Comparison of ENCODE assay signal across 25 cellular contexts in the genomic region with DNA sequence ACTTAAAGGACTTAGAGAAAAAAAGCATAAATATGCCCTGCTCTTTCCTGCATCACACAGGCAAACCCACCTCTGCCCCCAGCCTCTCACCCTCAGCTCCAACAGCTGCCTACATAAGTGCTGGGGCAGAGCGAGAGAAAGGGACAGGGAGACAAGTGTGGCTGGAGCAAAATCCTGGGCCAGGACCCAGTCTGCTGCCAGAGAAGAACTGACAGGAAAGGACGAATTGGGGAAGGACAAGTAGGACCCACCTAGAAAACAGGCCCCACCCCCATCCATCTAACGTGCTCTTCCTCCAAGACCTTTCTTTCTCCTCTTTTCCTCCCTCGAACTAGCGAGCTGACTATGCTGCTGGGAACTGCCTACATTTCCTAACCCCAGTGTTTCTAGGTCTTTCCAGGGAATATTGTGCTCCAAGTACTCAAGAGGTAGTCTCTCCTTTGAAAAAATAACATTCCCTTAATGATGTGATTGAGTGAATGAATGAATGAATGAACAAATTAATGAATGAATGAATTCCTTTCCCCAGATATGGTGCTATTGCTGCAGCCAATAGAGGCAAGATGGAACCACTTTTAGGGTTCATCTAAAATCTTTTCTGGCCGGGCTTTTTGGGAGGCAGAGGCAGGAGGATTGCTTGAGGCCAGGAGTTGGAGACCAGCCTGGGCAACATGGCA. TPM values are rescaled to one million over a fixed set of nuclear protein-coding genes. Genes with fewer than 3 reads are reported as not detected.
"Had no signal": no experiment of that assay in that cellular context is flagged by ENCODE, and none has a peak within 500 bp of the region (broad histone marks: within the 10 kb centered on the region; RNA-seq: fewer than 3 reads in every experiment).

No MANE protein-coding gene starts in this region.

- H3K4me1 ChIP-seq: prostate gland, right lobe of liver had no signal

- H3K36me3 ChIP-seq: left lung, prostate gland, right lobe of liver had no signal

- H3K27ac Mint-ChIP-seq: activated B cell treated with CpG ODN at 0.5 μM for 24 hours; activated CD4-positive, alpha-beta memory T cell treated with anti-CD3 and anti-CD28 coated beads for 36 hours; activated CD8-positive, alpha-beta memory T cell treated with anti-CD3 and anti-CD28 coated beads, Interleukin-2, amount 10 ng/mL, durations not matched to agents 7 days and 5 days; activated naive CD8-positive, alpha-beta T cell treated with anti-CD3 and anti-CD28 coated beads, Interleukin-2, amount 10 ng/mL, durations not matched to agents 7 days and 5 days; activated T-helper 17 cell treated with anti-CD3 and anti-CD28 coated beads, Interleukin-2, amount 50 U/mL, for 72 hours; effector memory CD8-positive, alpha-beta T cell; natural killer cell treated with Interleukin-12 subunit alpha and Interleukin-12 subunit beta and Interleukin-15 and Interleukin-18, amount 100 ng/mL, for 72 hours; stimulated activated memory B cell treated with anti-CD40 and anti-IgM and Interleukin-4, amounts not matched to agents 10 μg/mL and 1 μg/mL and 100 μg/mL, for 72 hours; type B pancreatic cell had no signal

- ATAC-seq: activated CD8-positive, alpha-beta memory T cell treated with anti-CD3 and anti-CD28 coated beads, Interleukin-2, amount 10 ng/mL, durations not matched to agents 7 days and 5 days; activated T-helper 17 cell treated with anti-CD3 and anti-CD28 coated beads, Interleukin-2, amount 50 U/mL, for 72 hours; effector memory CD8-positive, alpha-beta T cell; left lung; natural killer cell treated with Interleukin-12 subunit alpha and Interleukin-12 subunit beta and Interleukin-15 and Interleukin-18, amount 100 ng/mL, for 72 hours; right lobe of liver; stimulated activated memory B cell treated with anti-CD40 and anti-IgM and Interleukin-4, amounts not matched to agents 10 μg/mL and 1 μg/mL and 100 μg/mL, for 72 hours; T-cell had no signal

- H2AFZ ChIP-seq: hepatocyte had no signal

- DNase-seq: activated B cell treated with CpG ODN at 0.5 μM for 24 hours; activated CD4-positive, alpha-beta memory T cell treated with anti-CD3 and anti-CD28 coated beads for 36 hours; activated CD4-positive, alpha-beta T cell treated with anti-CD3 and anti-CD28 coated beads for 4 hours; activated CD8-positive, alpha-beta memory T cell treated with anti-CD3 and anti-CD28 coated beads, Interleukin-2, amount 10 ng/mL, durations not matched to agents 7 days and 5 days; activated naive CD4-positive, alpha-beta T cell; activated naive CD8-positive, alpha-beta T cell treated with anti-CD3 and anti-CD28 coated beads, Interleukin-2, amount 10 ng/mL, durations not matched to agents 7 days and 5 days; activated T-cell treated with anti-CD3 and anti-CD28 coated beads, Interleukin-2, amount 50 U/mL, for 1 hour; amygdala; effector memory CD8-positive, alpha-beta T cell; foreskin fibroblast; left lung; right lobe of liver; stimulated activated CD4-positive, alpha-beta T cell treated with anti-CD3 and anti-CD28 coated beads, Interleukin-4, amount 100 ng/mL, for 24 hours; T-cell; testis had no signal

- H3K27me3 ChIP-seq: hepatocyte, right lobe of liver, testis had no signal

- H3K4me3 ChIP-seq: hepatocyte, left lung, prostate gland, right lobe of liver, testis had no signal

- H3K36me3 Mint-ChIP-seq: activated CD4-positive, alpha-beta memory T cell treated with anti-CD3 and anti-CD28 coated beads for 36 hours; activated CD8-positive, alpha-beta memory T cell treated with anti-CD3 and anti-CD28 coated beads, Interleukin-2, amount 10 ng/mL, durations not matched to agents 7 days and 5 days; activated naive CD8-positive, alpha-beta T cell treated with anti-CD3 and anti-CD28 coated beads, Interleukin-2, amount 10 ng/mL, durations not matched to agents 7 days and 5 days; natural killer cell treated with Interleukin-12 subunit alpha and Interleukin-12 subunit beta and Interleukin-15 and Interleukin-18, amount 100 ng/mL, for 72 hours; stimulated activated memory B cell treated with anti-CD40 and anti-IgM and Interleukin-4, amounts not matched to agents 10 μg/mL and 1 μg/mL and 100 μg/mL, for 72 hours; T-cell; type B pancreatic cell had no signal

- H3K9me3 ChIP-seq: left lung, prostate gland, right lobe of liver, testis had no signal

- H3K27ac ChIP-seq: epithelial cell of prostate, left lung, prostate gland, right lobe of liver, testis had no signal

- H3K9me3 Mint-ChIP-seq: activated B cell treated with CpG ODN at 0.5 μM for 24 hours; activated CD4-positive, alpha-beta memory T cell treated with anti-CD3 and anti-CD28 coated beads for 36 hours; activated naive CD8-positive, alpha-beta T cell treated with anti-CD3 and anti-CD28 coated beads, Interleukin-2, amount 10 ng/mL, durations not matched to agents 7 days and 5 days; activated T-helper 17 cell treated with anti-CD3 and anti-CD28 coated beads, Interleukin-2, amount 50 U/mL, for 72 hours; effector memory CD8-positive, alpha-beta T cell; natural killer cell treated with Interleukin-12 subunit alpha and Interleukin-12 subunit beta and Interleukin-15 and Interleukin-18, amount 100 ng/mL, for 72 hours; stimulated activated memory B cell treated with anti-CD40 and anti-IgM and Interleukin-4, amounts not matched to agents 10 μg/mL and 1 μg/mL and 100 μg/mL, for 72 hours; T-cell; type B pancreatic cell had no signal

- H3K4me3 Mint-ChIP-seq: activated B cell treated with CpG ODN at 0.5 μM for 24 hours; activated CD4-positive, alpha-beta memory T cell treated with anti-CD3 and anti-CD28 coated beads for 36 hours; activated CD8-positive, alpha-beta memory T cell treated with anti-CD3 and anti-CD28 coated beads, Interleukin-2, amount 10 ng/mL, durations not matched to agents 7 days and 5 days; activated naive CD8-positive, alpha-beta T cell treated with anti-CD3 and anti-CD28 coated beads, Interleukin-2, amount 10 ng/mL, durations not matched to agents 7 days and 5 days; activated T-helper 17 cell treated with anti-CD3 and anti-CD28 coated beads, Interleukin-2, amount 50 U/mL, for 72 hours; effector memory CD8-positive, alpha-beta T cell; natural killer cell treated with Interleukin-12 subunit alpha and Interleukin-12 subunit beta and Interleukin-15 and Interleukin-18, amount 100 ng/mL, for 72 hours; stimulated activated memory B cell treated with anti-CD40 and anti-IgM and Interleukin-4, amounts not matched to agents 10 μg/mL and 1 μg/mL and 100 μg/mL, for 72 hours; T-cell; type B pancreatic cell had no signal

- H3K4me1 Mint-ChIP-seq: activated T-helper 17 cell treated with anti-CD3 and anti-CD28 coated beads, Interleukin-2, amount 50 U/mL, for 72 hours; T-cell had no signal

RNA-seq across cellular contexts. Expression of a gene that starts 18.4 kb away (rescaled TPM):
- total RNA-seq: activated B cell treated with CpG ODN at 0.5 μM for 24 hours had no signal

RNA-seq across cellular contexts. Expression of a gene that starts 26.5 kb away (rescaled TPM):
- total RNA-seq: activated B cell treated with CpG ODN at 0.5 μM for 24 hours; activated CD4-positive, alpha-beta memory T cell treated with anti-CD3 and anti-CD28 coated beads for 36 hours; activated CD8-positive, alpha-beta memory T cell treated with anti-CD3 and anti-CD28 coated beads, Interleukin-2, amount 10 ng/mL, durations not matched to agents 7 days and 5 days; activated naive CD8-positive, alpha-beta T cell treated with anti-CD3 and anti-CD28 coated beads, Interleukin-2, amount 10 ng/mL, durations not matched to agents 7 days and 5 days; activated T-helper 17 cell treated with anti-CD3 and anti-CD28 coated beads, Interleukin-2, amount 50 U/mL, for 72 hours; cardiac septum; dermis microvascular lymphatic vessel endothelial cell; mesenteric fat pad; natural killer cell treated with Interleukin-12 subunit alpha and Interleukin-12 subunit beta and Interleukin-15 and Interleukin-18, amount 100 ng/mL, for 72 hours; right lobe of liver had no signal
